In genomic region chr22:29658171-29658570, GRCh38 we compare ENCODE assay signal across 17 cellular contexts. TPM values are rescaled to one million over a fixed set of nuclear protein-coding genes. Genes with fewer than 3 reads are reported as not detected.
DNase-seq lines count a peak whose midpoint lies in the region; ATAC-seq and TF ChIP-seq lines count a peak whose summit lies in the region.
"Had no signal": no experiment of that assay in that cellular context is flagged by ENCODE, and none has a peak within 500 bp of the region (broad histone marks: within the 10 kb centered on the region; RNA-seq: fewer than 3 reads in every experiment).

No MANE protein-coding gene starts in this region.

- ATAC-seq in GM18505 (IDR thresholded peaks at IDR 0.05; ENCODE audit: unreplicated experiment) (no peak), foreskin keratinocyte (no peak)
- ATAC-seq: activated T-cell treated with anti-CD3 and anti-CD28 coated beads, Interleukin-2, amount 50 U/mL, for 4 hours had no signal

- H3K4me3 ChIP-seq in HEK293 (ENCODE audit: low read depth, low read length) (no peak overlapping the region), endodermal cell (ENCODE audit: low read length) (peak overlapping the region; percentile 32)
- H3K4me3 ChIP-seq: SK-N-MC had no signal

- H3K36me3 Mint-ChIP-seq in endodermal cell (ENCODE audit: low read depth): peaks cover 39% of the 10 kb centered on the region

- H3K36me3 ChIP-seq in HEK293 (ENCODE audit: control insufficient read depth in 2 of 2, insufficient read depth in 1 of 2, low read length in 2 of 2) (peaks cover 55 to 81% of the 10 kb centered on the region in 2 experiments), endodermal cell (ENCODE audit: control insufficient read depth, insufficient read depth, low read length) (peaks cover 47% of the 10 kb centered on the region)

- H3K27ac ChIP-seq in HEK293 (ENCODE audit: extremely low read depth, low read depth, low read length) (no peak overlapping the region), endodermal cell (ENCODE audit: low read depth, low read length) (no peak overlapping the region), foreskin keratinocyte (no peak overlapping the region)
- H3K27ac ChIP-seq: KMS-11, SK-N-MC had no signal

- TF ChIP-seq POLR2A in GM18505 (IDR thresholded peaks at IDR 0.05; ENCODE audit: borderline replicate concordance, extremely low read depth, insufficient read depth, insufficient read length): no peak

- H3K9me3 Mint-ChIP-seq in endodermal cell: no peaks in the 10 kb centered on the region
- H3K9me3 Mint-ChIP-seq: activated CD4-positive, alpha-beta memory T cell treated with anti-CD3 and anti-CD28 coated beads, Interleukin-2, amount 10 ng/mL, durations not matched to agents 7 days and 5 days; activated T-cell treated with anti-CD3 and anti-CD28 coated beads, Interleukin-2, amount 50 U/mL, for 4 hours had no signal

- DNase-seq in NOMO-1 treated with dmso at 0.1 percent for 144 hours (lab: John Stamatoyannopoulos, UW; ENCODE audit: unreplicated experiment) (peak; percentile 93), endodermal cell (no peak), putamen (ENCODE audit: low spot score) (peak; percentile 11), head of caudate nucleus (no peak), foreskin keratinocyte (no peak)
- DNase-seq: activated CD4-positive, alpha-beta memory T cell treated with anti-CD3 and anti-CD28 coated beads, Interleukin-2, amount 10 ng/mL, durations not matched to agents 7 days and 5 days; activated T-cell treated with anti-CD3 and anti-CD28 coated beads, Interleukin-2, amount 50 U/mL, for 4 hours; DMS53; kidney; NCI-H146; NCI-H446; occipital lobe; stimulated activated CD4-positive, alpha-beta T cell treated with anti-CD3 and anti-CD28 coated beads, Interleukin-2, amount 100 ng/mL, for 48 hours had no signal

- H3K27ac Mint-ChIP-seq in endodermal cell: no peak overlapping the region
- H3K27ac Mint-ChIP-seq: activated CD4-positive, alpha-beta memory T cell treated with anti-CD3 and anti-CD28 coated beads, Interleukin-2, amount 10 ng/mL, durations not matched to agents 7 days and 5 days had no signal

- H3K27me3 ChIP-seq in endodermal cell (ENCODE audit: control insufficient read depth, insufficient read depth, low read length, poor library complexity, severe bottlenecking): no peaks in the 10 kb centered on the region
- H3K27me3 ChIP-seq in foreskin keratinocyte: no peaks in the 10 kb centered on the region

- POLR2A ChIA-PET in HEK293 (lab: Yijun Ruan, JAX): no interaction called here

- H3K9me3 ChIP-seq in HEK293 (ENCODE audit: control insufficient read depth, insufficient read depth, low read depth, low read length) (no peaks in the 10 kb centered on the region), endodermal cell (ENCODE audit: control insufficient read depth, low read length) (no peaks in the 10 kb centered on the region)

- WGBS in endodermal cell (ENCODE audit: insufficient coverage in 1 of 2, insufficient read length in 1 of 2), 2 experiments: 89 to 95% methylated on average over 4 of the region's 5 CpGs

- intact Hi-C loops in head of caudate nucleus (cut with DNase I): no loop called here

- CTCF ChIA-PET in HEK293 (lab: Yijun Ruan, JAX): interaction anchor here (1.2 to 1.4 kb wide), 2 partner anchors 31 to 32 kb away, joined by 4 read pairs; no protein-coding TSS in a partner anchor

- peaks cover 19% of the 10 kb centered on the region for H3K4me1 Mint-ChIP-seq in endodermal cell
- H3K4me1 Mint-ChIP-seq: activated CD4-positive, alpha-beta memory T cell treated with anti-CD3 and anti-CD28 coated beads, Interleukin-2, amount 10 ng/mL, durations not matched to agents 7 days and 5 days had no signal

- H3K27me3 Mint-ChIP-seq in endodermal cell (ENCODE audit: insufficient read depth): no peaks in the 10 kb centered on the region
- H3K27me3 Mint-ChIP-seq: activated CD4-positive, alpha-beta memory T cell treated with anti-CD3 and anti-CD28 coated beads, Interleukin-2, amount 10 ng/mL, durations not matched to agents 7 days and 5 days had no signal

- TF ChIP-seq CTCF in HEK293 (tag by site-specific recombination; IDR thresholded peaks at IDR 0.05) (no peak), endodermal cell (conservative IDR thresholded peaks at IDR 0.05) (no peak), foreskin keratinocyte (conservative IDR thresholded peaks at IDR 0.05) (no peak)

- no peak overlapping the region for H3K4me3 Mint-ChIP-seq in endodermal cell
- H3K4me3 Mint-ChIP-seq: activated CD4-positive, alpha-beta memory T cell treated with anti-CD3 and anti-CD28 coated beads, Interleukin-2, amount 10 ng/mL, durations not matched to agents 7 days and 5 days; activated T-cell treated with anti-CD3 and anti-CD28 coated beads, Interleukin-2, amount 50 U/mL, for 4 hours had no signal

- no peak overlapping the region for H3K9ac ChIP-seq in endodermal cell (ENCODE audit: extremely low read depth, low read length, poor library complexity, severe bottlenecking)
- H3K9ac ChIP-seq: KMS-11 had no signal

- H3K4me1 ChIP-seq in HEK293 (ENCODE audit: control insufficient read depth, insufficient read depth, low read length): no peaks in the 10 kb centered on the region
- H3K4me1 ChIP-seq in endodermal cell (ENCODE audit: control insufficient read depth, insufficient read depth, low read length): peaks cover 9% of the 10 kb centered on the region
- peaks cover 16% of the 10 kb centered on the region for H3K4me1 ChIP-seq in foreskin keratinocyte

TF ChIP-seq in HEK293, 187 proteins besides CTCF, POLR2A, EP300 and RAD21:
- TF ChIP-seq ZEB2 (tag by site-specific recombination; IDR thresholded peaks at IDR 0.05) (no peak), GLIS1 (tag by site-specific recombination; IDR thresholded peaks at IDR 0.05) (peak; percentile 28; the same call in 1 of the 2 replicates), ZNF366 (tag by site-specific recombination; conservative IDR thresholded peaks at IDR 0.05) (peak; percentile 68), ZNF596 (tag by site-specific recombination; IDR thresholded peaks at IDR 0.05) (no peak), ZNF629 (tag by site-specific recombination; IDR thresholded peaks at IDR 0.05) (peak; percentile 49), ZNF114 (tag by site-specific recombination; IDR thresholded peaks at IDR 0.05) (no peak), HIC1 (tag by site-specific recombination; IDR thresholded peaks at IDR 0.05) (0 out of 2 replicates have a peak, but pooled peaks have one; percentile 25), SCRT2 (tag by site-specific recombination; IDR thresholded peaks at IDR 0.05) (peak; percentile 87), ZBTB17 (tag by site-specific recombination; IDR thresholded peaks at IDR 0.05) (0 out of 2 replicates have a peak, but pooled peaks have one; percentile 27)

RNA-seq across cellular contexts. Expression of gene NF2, which starts 54.7 kb away (rescaled TPM):
- 10 to 100 TPM; 45.7 to 51.4 TPM for total RNA-seq in endodermal cell
- 14.2 TPM for polyA plus RNA-seq in endodermal cell (2013, experiment 1 of 2)
- polyA plus RNA-seq in endodermal cell (2013, experiment 2 of 2): 17.9 TPM
- 143 and 152 TPM in 2 replicates for total RNA-seq in foreskin keratinocyte
- polyA plus RNA-seq in foreskin keratinocyte: 43.3 and 47.4 TPM in 2 replicates

Comparison
In these comparisons a context has a peak if more than half of its experiments do, and no peak if none do; other contexts are left out.
1. DNase-seq: peak in NOMO-1 treated with dmso at 0.1 percent for 144 hours (single experiment) and putamen (single experiment); none in endodermal cell (single experiment), head of caudate nucleus (0 of 42) and foreskin keratinocyte (0 of 2).